Comparison of ENCODE assay signal across 1 cellular context in the genomic region with DNA sequence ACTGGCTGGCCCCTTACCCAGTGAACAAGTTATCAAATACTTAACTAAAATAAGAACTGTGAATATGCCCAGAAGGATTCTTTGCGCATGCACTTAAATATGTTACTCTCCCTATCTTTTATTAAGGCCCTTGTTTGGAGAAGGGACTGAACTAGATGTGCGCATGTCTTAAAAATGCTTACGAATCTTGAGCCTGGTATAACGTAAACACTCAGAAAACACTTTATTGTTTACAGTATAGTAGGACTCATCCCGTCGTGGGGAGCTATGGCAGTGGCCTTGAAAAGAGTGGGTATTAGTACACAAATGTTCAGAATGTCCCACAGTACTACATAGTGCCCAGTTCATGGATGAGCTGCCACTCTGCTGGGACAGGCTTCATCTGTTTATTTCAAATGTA.
TF ChIP-seq lines count a peak whose summit lies in the region.

No MANE protein-coding gene starts in this region.

TF ChIP-seq in HepG2, 621 proteins besides CTCF, POLR2A, EP300 and RAD21 (continued from another document):
- TF ChIP-seq, protein P1, sequence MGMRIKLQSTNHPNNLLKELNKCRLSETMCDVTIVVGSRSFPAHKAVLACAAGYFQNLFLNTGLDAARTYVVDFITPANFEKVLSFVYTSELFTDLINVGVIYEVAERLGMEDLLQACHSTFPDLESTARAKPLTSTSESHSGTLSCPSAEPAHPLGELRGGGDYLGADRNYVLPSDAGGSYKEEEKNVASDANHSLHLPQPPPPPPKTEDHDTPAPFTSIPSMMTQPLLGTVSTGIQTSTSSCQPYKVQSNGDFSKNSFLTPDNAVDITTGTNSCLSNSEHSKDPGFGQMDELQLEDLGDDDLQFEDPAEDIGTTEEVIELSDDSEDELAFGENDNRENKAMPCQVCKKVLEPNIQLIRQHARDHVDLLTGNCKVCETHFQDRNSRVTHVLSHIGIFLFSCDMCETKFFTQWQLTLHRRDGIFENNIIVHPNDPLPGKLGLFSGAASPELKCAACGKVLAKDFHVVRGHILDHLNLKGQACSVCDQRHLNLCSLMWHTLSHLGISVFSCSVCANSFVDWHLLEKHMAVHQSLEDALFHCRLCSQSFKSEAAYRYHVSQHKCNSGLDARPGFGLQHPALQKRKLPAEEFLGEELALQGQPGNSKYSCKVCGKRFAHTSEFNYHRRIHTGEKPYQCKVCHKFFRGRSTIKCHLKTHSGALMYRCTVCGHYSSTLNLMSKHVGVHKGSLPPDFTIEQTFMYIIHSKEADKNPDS (CRISPR knock-in tag; IDR thresholded peaks at IDR 0.05) = no peak
- TF ChIP-seq ZNF136 (CRISPR knock-in tag; IDR thresholded peaks at IDR 0.05; ENCODE audit: low read depth) (0 out of 2 replicates have a peak, but pooled peaks have one; percentile 4), ZNF629 (CRISPR knock-in tag; conservative IDR thresholded peaks at IDR 0.05) (no peak), FLYWCH1 (CRISPR knock-in tag; IDR thresholded peaks at IDR 0.05) (0 out of 2 replicates have a peak, but pooled peaks have one; percentile 45)
- TF ChIP-seq, protein P2, sequence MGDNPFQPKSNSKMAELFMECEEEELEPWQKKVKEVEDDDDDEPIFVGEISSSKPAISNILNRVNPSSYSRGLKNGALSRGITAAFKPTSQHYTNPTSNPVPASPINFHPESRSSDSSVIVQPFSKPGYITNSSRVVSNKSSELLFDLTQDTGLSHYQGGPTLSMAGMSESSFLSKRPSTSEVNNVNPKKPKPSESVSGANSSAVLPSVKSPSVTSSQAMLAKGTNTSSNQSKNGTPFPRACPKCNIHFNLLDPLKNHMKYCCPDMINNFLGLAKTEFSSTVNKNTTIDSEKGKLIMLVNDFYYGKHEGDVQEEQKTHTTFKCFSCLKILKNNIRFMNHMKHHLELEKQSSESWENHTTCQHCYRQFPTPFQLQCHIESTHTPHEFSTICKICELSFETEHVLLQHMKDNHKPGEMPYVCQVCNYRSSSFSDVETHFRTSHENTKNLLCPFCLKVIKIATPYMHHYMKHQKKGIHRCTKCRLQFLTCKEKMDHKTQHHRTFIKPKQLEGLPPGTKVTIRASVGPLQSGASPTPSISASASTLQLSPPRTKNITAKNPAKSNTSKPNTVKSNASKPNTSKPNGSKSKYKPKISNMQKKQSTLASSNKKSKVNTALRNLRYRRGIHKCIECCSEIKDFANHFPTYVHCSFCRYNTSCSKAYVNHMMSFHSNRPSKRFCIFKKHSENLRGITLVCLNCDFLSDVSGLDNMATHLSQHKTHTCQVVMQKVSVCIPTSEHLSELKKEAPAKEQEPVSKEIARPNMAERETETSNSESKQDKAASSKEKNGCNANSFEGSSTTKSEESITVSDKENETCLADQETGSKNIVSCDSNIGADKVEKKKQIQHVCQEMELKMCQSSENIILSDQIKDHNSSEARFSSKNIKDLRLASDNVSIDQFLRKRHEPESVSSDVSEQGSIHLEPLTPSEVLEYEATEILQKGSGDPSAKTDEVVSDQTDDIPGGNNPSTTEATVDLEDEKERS (CRISPR knock-in tag; IDR thresholded peaks at IDR 0.05) = no peak
